Comparison of ENCODE assay signal across 13 cellular contexts in genomic region chr16:14015461-14015860, GRCh38. TPM values are rescaled to one million over a fixed set of nuclear protein-coding genes. Genes with fewer than 3 reads are reported as not detected.
DNase-seq lines count a peak whose midpoint lies in the region; ATAC-seq, FAIRE-seq and TF ChIP-seq lines count a peak whose summit lies in the region.
"Had no signal": no experiment of that assay in that cellular context is flagged by ENCODE, and none has a peak within 500 bp of the region (broad histone marks: within the 10 kb centered on the region; RNA-seq: fewer than 3 reads in every experiment).

No MANE protein-coding gene starts in this region.

- SMC1A ChIA-PET in GM12878 (lab: Charles Lee; ENCODE audit: uncharacterized antibody, unreplicated experiment) = interaction anchor here (1.0 kb wide), 1 partner anchor 52 kb away, joined by 3 read pairs; no protein-coding TSS in a partner anchor

- H3K4me2 ChIP-seq in GM12878 (ENCODE audit: control insufficient read depth, insufficient read depth) (no peak overlapping the region), hepatocyte (peak overlapping the region; percentile 48), Karpas-422 (ENCODE audit: low read depth, low read length, poor library complexity, severe bottlenecking) (no peak overlapping the region)

- H3K4me1 Mint-ChIP-seq in activated T-cell treated with anti-CD3 and anti-CD28 coated beads, Interleukin-2, amount 50 U/mL, for 72 hours (ENCODE audit: low read depth) = peaks cover 4% of the 10 kb centered on the region
- H3K4me1 Mint-ChIP-seq: activated CD8-positive, alpha-beta memory T cell treated with anti-CD3 and anti-CD28 coated beads, Interleukin-2, amount 10 ng/mL, durations not matched to agents 7 days and 5 days had no signal

- H3K4me3 Mint-ChIP-seq in activated T-cell treated with anti-CD3 and anti-CD28 coated beads, Interleukin-2, amount 50 U/mL, for 72 hours = no peak overlapping the region
- H3K4me3 Mint-ChIP-seq: activated CD8-positive, alpha-beta memory T cell treated with anti-CD3 and anti-CD28 coated beads, Interleukin-2, amount 10 ng/mL, durations not matched to agents 7 days and 5 days; naive thymus-derived CD8-positive, alpha-beta T cell had no signal

- TF ChIP-seq EP300 in GM12878 (IDR thresholded peaks at IDR 0.05; ENCODE audit: borderline replicate concordance in 1 of 2, control insufficient read depth in 1 of 2, low read depth in 2 of 2, low read length in 2 of 2) = no peak

- ATAC-seq in GM12878 (no peak), gastrocnemius medialis (no peak), HG03159 (IDR thresholded peaks at IDR 0.05; ENCODE audit: unreplicated experiment) (no peak)
- no peak for ATAC-seq in activated T-cell treated with anti-CD3 and anti-CD28 coated beads, Interleukin-2, amount 50 U/mL, for 72 hours (replicated peaks in 1 of 2)
- ATAC-seq: activated CD8-positive, alpha-beta memory T cell treated with anti-CD3 and anti-CD28 coated beads, Interleukin-2, amount 10 ng/mL, durations not matched to agents 7 days and 5 days; naive thymus-derived CD8-positive, alpha-beta T cell had no signal

- no peaks in the 10 kb centered on the region for H3K36me3 Mint-ChIP-seq in activated T-cell treated with anti-CD3 and anti-CD28 coated beads, Interleukin-2, amount 50 U/mL, for 72 hours (ENCODE audit: insufficient read depth in 2 of 2)
- H3K36me3 Mint-ChIP-seq: activated CD8-positive, alpha-beta memory T cell treated with anti-CD3 and anti-CD28 coated beads, Interleukin-2, amount 10 ng/mL, durations not matched to agents 7 days and 5 days; naive thymus-derived CD8-positive, alpha-beta T cell had no signal

- no peaks in the 10 kb centered on the region for H3K27me3 Mint-ChIP-seq in activated T-cell treated with anti-CD3 and anti-CD28 coated beads, Interleukin-2, amount 50 U/mL, for 72 hours (ENCODE audit: low read depth)

- in situ Hi-C loops in GM12878 (cut with MboI) = no loop called here
- in situ Hi-C loops in gastrocnemius medialis (cut with MboI; ENCODE audit: low sequenced_read_pairs in 4 of 4) = no loop called here

- H3K9me3 ChIP-seq in AG04450 (ENCODE audit: control insufficient read depth, insufficient read depth, low read length) (no peaks in the 10 kb centered on the region), GM12878 (replicated peaks; ENCODE audit: control insufficient read depth, insufficient read depth, low read length) (no peaks in the 10 kb centered on the region), hepatocyte (ENCODE audit: low read depth) (no peaks in the 10 kb centered on the region), gastrocnemius medialis (no peaks in the 10 kb centered on the region), Karpas-422 (ENCODE audit: low read length) (no peaks in the 10 kb centered on the region)

- TF ChIP-seq CTCF in AG04450 (IDR thresholded peaks at IDR 0.05; ENCODE audit: low read depth, low read length) (no peak), GM12878 (IDR thresholded peaks at IDR 0.05 in 2 of 3, conservative IDR thresholded peaks at IDR 0.05 in 1 of 3; ENCODE audit: control insufficient read depth in 2 of 3, extremely low read depth in 1 of 3, insufficient read depth in 1 of 3, low read depth in 3 of 3, low read length in 3 of 3) (no peak), hepatocyte (IDR thresholded peaks at IDR 0.05; ENCODE audit: poor library complexity) (no peak), gastrocnemius medialis (IDR thresholded peaks at IDR 0.05 in 4 of 5, conservative IDR thresholded peaks at IDR 0.05 in 1 of 5) (no peak)

- H3K9me3 Mint-ChIP-seq in activated T-cell treated with anti-CD3 and anti-CD28 coated beads, Interleukin-2, amount 50 U/mL, for 72 hours = no peaks in the 10 kb centered on the region
- H3K9me3 Mint-ChIP-seq: naive thymus-derived CD8-positive, alpha-beta T cell had no signal

- BruUV-seq in GM12878 (replicated peaks; lab: Mats Ljungman, UMichigan) = no TSS peak

- DNase-seq in AG04450 (ENCODE audit: low read depth, low spot score) = no peak
- no peak for DNase-seq in GM12878 (ENCODE audit: low read depth, low spot score)
- no peak for DNase-seq in hepatocyte (ENCODE audit: low spot score)
- DNase-seq in gastrocnemius medialis = no peak
- DNase-seq in GM19239 (ENCODE audit: insufficient read length, low spot score) = no peak
- no peak for DNase-seq in activated T-cell treated with anti-CD3 and anti-CD28 coated beads, Interleukin-2, amount 50 U/mL, for 72 hours
- DNase-seq in Karpas-422 = no peak
- DNase-seq: activated CD8-positive, alpha-beta memory T cell treated with anti-CD3 and anti-CD28 coated beads, Interleukin-2, amount 10 ng/mL, durations not matched to agents 7 days and 5 days; activated naive CD4-positive, alpha-beta T cell treated with anti-CD3 and anti-CD28 coated beads, Interleukin-2, amount 50 U/mL, for 16 hours; naive thymus-derived CD8-positive, alpha-beta T cell had no signal

- no peak overlapping the region for H3K27ac Mint-ChIP-seq in activated T-cell treated with anti-CD3 and anti-CD28 coated beads, Interleukin-2, amount 50 U/mL, for 72 hours
- H3K27ac Mint-ChIP-seq: activated CD8-positive, alpha-beta memory T cell treated with anti-CD3 and anti-CD28 coated beads, Interleukin-2, amount 10 ng/mL, durations not matched to agents 7 days and 5 days; naive thymus-derived CD8-positive, alpha-beta T cell had no signal

- no peak for FAIRE-seq in GM12878 (lab: Jason Lieb, UNC)
- no peak for FAIRE-seq in GM19239 (lab: Jason Lieb, UNC)
- FAIRE-seq: HTR-8/SVneo had no signal

- H3K9me2 ChIP-seq in hepatocyte (replicated peaks; ENCODE audit: insufficient read depth) (no peaks in the 10 kb centered on the region), Karpas-422 (replicated peaks; ENCODE audit: insufficient read depth, low read length) (no peaks in the 10 kb centered on the region)

- H3K79me2 ChIP-seq in GM12878 (ENCODE audit: control insufficient read depth, insufficient read depth, low read length) (no peaks in the 10 kb centered on the region), hepatocyte (no peaks in the 10 kb centered on the region), Karpas-422 (ENCODE audit: low read length) (no peaks in the 10 kb centered on the region)

- H2AFZ ChIP-seq in GM12878 (ENCODE audit: control insufficient read depth, low read depth, low read length) (peak overlapping the region; percentile 15), hepatocyte (no peak overlapping the region), Karpas-422 (ENCODE audit: low read length) (no peak overlapping the region)

- no peak overlapping the region for H3K9ac ChIP-seq in GM12878 (ENCODE audit: control insufficient read depth, insufficient read depth, low read length)
- no peak overlapping the region for H3K9ac ChIP-seq in Karpas-422 (ENCODE audit: low read length)

- RAD21 ChIA-PET in GM12878 (lab: Charles Lee; ENCODE audit: unreplicated experiment) = interaction anchor here (0.7 kb wide), 1 partner anchor 11 kb away, joined by 3 read pairs; no protein-coding TSS in a partner anchor

- no peak for TF ChIP-seq RAD21 in GM12878 (IDR thresholded peaks at IDR 0.05; ENCODE audit: insufficient read depth, low read depth, low read length)

- no peaks in the 10 kb centered on the region for H3K36me3 ChIP-seq in GM12878 (ENCODE audit: control insufficient read depth in 2 of 2, insufficient read depth in 2 of 2, low read length in 1 of 2)
- H3K36me3 ChIP-seq in hepatocyte (replicated peaks; ENCODE audit: insufficient read depth, low read depth) = no peaks in the 10 kb centered on the region
- H3K36me3 ChIP-seq in gastrocnemius medialis = no peaks in the 10 kb centered on the region
- no peaks in the 10 kb centered on the region for H3K36me3 ChIP-seq in Karpas-422 (ENCODE audit: insufficient read depth, low read length)

- H4K20me1 ChIP-seq in GM12878 (ENCODE audit: control insufficient read depth, insufficient read depth) (no peaks in the 10 kb centered on the region), hepatocyte (ENCODE audit: insufficient read depth, poor library complexity, severe bottlenecking) (no peaks in the 10 kb centered on the region), Karpas-422 (ENCODE audit: insufficient read depth, low read depth, low read length) (no peaks in the 10 kb centered on the region)

- POLR2A ChIA-PET in AG04450 (lab: Yijun Ruan, JAX) = interaction anchor here (0.6 kb wide), 2 partner anchors 333 to 1455 kb away, joined by 5 to 10 read pairs; no protein-coding TSS in a partner anchor
- POLR2A ChIA-PET in GM12878 (lab: Charles Lee) = no interaction called here

- H3K4me1 ChIP-seq in GM12878 (ENCODE audit: control insufficient read depth, insufficient read depth, low read length) (no peaks in the 10 kb centered on the region), hepatocyte (ENCODE audit: insufficient read depth) (peaks cover 23% of the 10 kb centered on the region), gastrocnemius medialis (peaks cover 44 to 50% of the 10 kb centered on the region in 2 donors), Karpas-422 (ENCODE audit: low read length) (no peaks in the 10 kb centered on the region)

- intact Hi-C loops in GM12878 (cut with micrococcal nuclease; ENCODE audit: unreplicated experiment) = no loop called here
- intact Hi-C loops in gastrocnemius medialis (cut with DNase I; ENCODE audit: low total_unique reads) = loop anchor here (5.0 kb wide), 1 partner anchor 93 kb away; the partner anchor contains the start of gene ERCC4

- CTCF ChIA-PET in AG04450 (lab: Charles Lee) (interaction anchor here (3.9 kb wide), 1 partner anchor 96 kb away, joined by 12 read pairs; the partner anchor contains the start of gene ERCC4), GM12878 (lab: Yijun Ruan, JAX) (no interaction called here)

- WGBS in GM12878 (ENCODE audit: insufficient coverage, insufficient replicate concordance, low lambda C conversion rate, missing lambda C conversion rate) = 54% methylated on average over 11 of the region's 11 CpGs
- 88% methylated on average over 11 of the region's 11 CpGs for WGBS in hepatocyte (ENCODE audit: low lambda C conversion rate, missing lambda C conversion rate)

- H3K27me3 ChIP-seq in AG04450 (ENCODE audit: control insufficient read depth, insufficient read depth, low read length) = no peaks in the 10 kb centered on the region
- H3K27me3 ChIP-seq in GM12878 (replicated peaks in 1 of 2; ENCODE audit: control insufficient read depth in 2 of 2, insufficient read depth in 2 of 2, low read length in 1 of 2) = 0 out of 4 replicates have a peak, but pooled peaks cover 0 to 3% of the 10 kb centered on the region in 2 experiments
- H3K27me3 ChIP-seq in hepatocyte = no peaks in the 10 kb centered on the region
- H3K27me3 ChIP-seq in gastrocnemius medialis = no peaks in the 10 kb centered on the region
- no peaks in the 10 kb centered on the region for H3K27me3 ChIP-seq in Karpas-422 (ENCODE audit: low read length)

- H3K27ac ChIP-seq in AG04450 (ENCODE audit: low read depth, low read length) (peak overlapping the region; percentile 47), GM12878 (ENCODE audit: control insufficient read depth, insufficient read depth) (no peak overlapping the region), hepatocyte (peak overlapping the region; percentile 46), gastrocnemius medialis (peak overlapping the region; percentile 70 to 79 (median 77)), Karpas-422 (ENCODE audit: low read length) (no peak overlapping the region)
- H3K27ac ChIP-seq: VCaP had no signal

- TF ChIP-seq POLR2A in GM12878 (IDR thresholded peaks at IDR 0.05; ENCODE audit: low read depth, low read length) (no peak), gastrocnemius medialis (IDR thresholded peaks at IDR 0.05) (no peak)

- H3K4me3 ChIP-seq in AG04450 (ENCODE audit: low read depth, low read length) = no peak overlapping the region
- no peak overlapping the region for H3K4me3 ChIP-seq in GM12878
- H3K4me3 ChIP-seq in hepatocyte = no peak overlapping the region
- H3K4me3 ChIP-seq in gastrocnemius medialis = peak overlapping the region; percentile 38 to 44 (median 40)
- H3K4me3 ChIP-seq in Karpas-422 (ENCODE audit: low read length) = no peak overlapping the region

RNA-seq across cellular contexts. Expression of gene MRTFB, which starts 55.7 kb away (rescaled TPM):
- 10.5 and 11.0 TPM in 2 replicates for polyA plus RNA-seq in AG04450 (2011; rRNA removed)
- 19.7 and 20.5 TPM in 2 replicates for polyA minus RNA-seq in AG04450 (2011; rRNA and poly(A)+ RNA removed)
- 58.3 and 67.0 TPM in 2 replicates for total RNA-seq in GM12878 (2013; cell fraction: nucleolus; rRNA removed)
- 6.7 and 9.1 TPM in 2 replicates for total RNA-seq in GM12878 (2014; rRNA removed)
- 5.9 and 7.3 TPM in 2 replicates for total RNA-seq in GM12878 (2014; rRNA removed; fragmentation: Illumina TruSeq; extraction: Trizol)
- total RNA-seq in GM12878 (2021) = 14.2 and 14.3 TPM in 2 replicates
- polyA plus RNA-seq in GM12878 (2011; ENCODE audit: low read depth) = 6.1 TPM
- 7.2 and 8.2 TPM in 2 replicates for polyA plus RNA-seq in GM12878 (2011; rRNA removed)
- polyA plus RNA-seq in GM12878 (2011; cell fraction: cytosol; rRNA removed) = 7.8 and 8.2 TPM in 2 replicates
- 19.9 and 25.3 TPM in 2 replicates for polyA plus RNA-seq in GM12878 (2011; cell fraction: nucleus; rRNA removed)
- 4.0 and 4.6 TPM in 2 replicates for polyA plus RNA-seq in GM12878 (2012)
- 9.4 and 10.4 TPM in 2 replicates for polyA plus RNA-seq in GM12878 (2014; fragmentation: Illumina TruSeq; extraction: Trizol)
- 1 to 10 TPM; 2.1 to 4.0 TPM for polyA plus RNA-seq in GM12878 (2014; fragmentation: Nextera tagmentation; extraction: Ambion mirVana)
- polyA plus RNA-seq in GM12878 (2014; rRNA removed) = 6.8 and 6.9 TPM in 2 replicates
- 1 to 10 TPM; 7.8 to 8.5 TPM for polyA plus RNA-seq in GM12878 (2016; fragmentation: Nextera tagmentation; extraction: Ambion mirVana)
- 17.8 and 18.6 TPM in 2 replicates for polyA minus RNA-seq in GM12878 (2011; rRNA and poly(A)+ RNA removed)
- 3.5 and 7.1 TPM in 2 replicates for polyA minus RNA-seq in GM12878 (2011; cell fraction: cytosol; rRNA and poly(A)+ RNA removed)
- 17.4 and 32.3 TPM in 2 replicates for polyA minus RNA-seq in GM12878 (2011; cell fraction: nucleus; rRNA and poly(A)+ RNA removed)
- total RNA-seq in hepatocyte = 21.2 and 27.9 TPM in 2 replicates
- 10.9 and 17.2 TPM in 2 replicates for polyA plus RNA-seq in hepatocyte
- 10 to 100 TPM; 12.7 to 20.4 (median 14.8) TPM for total RNA-seq in gastrocnemius medialis
- total RNA-seq in activated T-cell treated with anti-CD3 and anti-CD28 coated beads, Interleukin-2, amount 50 U/mL, for 72 hours = 10 to 100 TPM; 22.5 to 27.1 TPM
- 5.3 and 6.5 TPM in 2 replicates for total RNA-seq in Karpas-422 (2014; rRNA removed; shearing (Covaris generic); ENCODE audit: low replicate concordance)

Comparison
In these comparisons a context has a peak if more than half of its experiments do, and no peak if none do; other contexts are left out.
1. H3K27ac ChIP-seq: peak in AG04450 (single experiment), hepatocyte (single experiment) and gastrocnemius medialis (4 of 4); none in GM12878 (single experiment) and Karpas-422 (single experiment).
2. H3K4me3 ChIP-seq: peak in gastrocnemius medialis (4 of 4); none in AG04450 (single experiment), GM12878 (single experiment), hepatocyte (single experiment) and Karpas-422 (single experiment).